In genomic region chr7:12687213-12688171, GRCh38 we compare ENCODE assay signal across 8 cellular contexts. TPM values are rescaled to one million over a fixed set of nuclear protein-coding genes. Genes with fewer than 3 reads are reported as not detected.
DNase-seq lines count a peak whose midpoint lies in the region; ATAC-seq, FAIRE-seq and TF ChIP-seq lines count a peak whose summit lies in the region.

Gene ARL4A, plus strand, starts transcription at chr7:12687633. Its CDS starts 622 bp downstream, at chr7:12688255.

- peaks cover 26% of the 10 kb centered on the region for H3K4me1 Mint-ChIP-seq in T-helper 1 cell treated with Interleukin-12 subunit alpha and Interleukin-12 subunit beta and Interleukin-4 antibody, amounts not matched to agents 30 μg/mL and 1 μg/mL, for 36 hours (ENCODE audit: low read depth)

- H3K27ac ChIP-seq in heart right ventricle (peak within 1 kb of the TSS; percentile 51 to 92 (median 90)), transverse colon (peak within 1 kb of the TSS; percentile 95 to 99 (median 96))

- H3K4me3 ChIP-seq in heart right ventricle (peak within 1 kb of the TSS; percentile 74 to 99 (median 90)), transverse colon (peak within 1 kb of the TSS; percentile 72 to 93 (median 90))

- TF ChIP-seq POLR2A in GM12891 (IDR thresholded peaks at IDR 0.05; ENCODE audit: low read depth, low read length) = no peak
- peak; percentile 99 for TF ChIP-seq POLR2A in transverse colon (IDR thresholded peaks at IDR 0.05)

- H3K4me3 Mint-ChIP-seq in T-helper 1 cell treated with Interleukin-12 subunit alpha and Interleukin-12 subunit beta and Interleukin-4 antibody, amounts not matched to agents 30 μg/mL and 1 μg/mL, for 36 hours = peak within 1 kb of the TSS; percentile 99

- TF ChIP-seq CTCF in heart right ventricle (IDR thresholded peaks at IDR 0.05) (peak in 7 of 9 donors; percentile 27 to 72 (median 57)), transverse colon (IDR thresholded peaks at IDR 0.05) (peak in 2 of 5 experiments; percentile 14 to 35)

- H3K36me3 Mint-ChIP-seq in T-helper 1 cell treated with Interleukin-12 subunit alpha and Interleukin-12 subunit beta and Interleukin-4 antibody, amounts not matched to agents 30 μg/mL and 1 μg/mL, for 36 hours (ENCODE audit: low read depth) = peaks cover 5% of the 10 kb centered on the region

- peak; percentile 74 for FAIRE-seq in GM12891 (lab: Jason Lieb, UNC)

- no peaks in the 10 kb centered on the region for H3K27me3 Mint-ChIP-seq in T-helper 1 cell treated with Interleukin-12 subunit alpha and Interleukin-12 subunit beta and Interleukin-4 antibody, amounts not matched to agents 30 μg/mL and 1 μg/mL, for 36 hours (ENCODE audit: low read depth)

- H3K4me1 ChIP-seq in heart right ventricle (peaks cover 0 to 44% (median 21%) of the 10 kb centered on the region in 9 donors), transverse colon (peaks cover 0 to 28% (median 10%) of the 10 kb centered on the region in 4 donors)

- H3K36me3 ChIP-seq in heart right ventricle (no peaks in the 10 kb centered on the region), transverse colon (no peaks in the 10 kb centered on the region)

- H3K9me3 ChIP-seq in heart right ventricle (no peaks in the 10 kb centered on the region), transverse colon (no peaks in the 10 kb centered on the region)

- H3K27ac Mint-ChIP-seq in T-helper 1 cell treated with Interleukin-12 subunit alpha and Interleukin-12 subunit beta and Interleukin-4 antibody, amounts not matched to agents 30 μg/mL and 1 μg/mL, for 36 hours = peak within 1 kb of the TSS; percentile 94

- H3K27me3 ChIP-seq in heart right ventricle = no peaks in the 10 kb centered on the region
- no peaks in the 10 kb centered on the region for H3K27me3 ChIP-seq in transverse colon

- in situ Hi-C loops in transverse colon (cut with MboI; ENCODE audit: low pct_ligation_motif_present in 1 of 4, low pct_unique_long_range_greater_than_20kb in 1 of 4, low sequenced_read_pairs in 3 of 4) = loop anchor here in 2 of 4 donors (10.0 kb wide), 1 partner anchor 577 kb away; no protein-coding TSS in a partner anchor

- TF ChIP-seq EP300 in transverse colon (IDR thresholded peaks at IDR 0.05; ENCODE audit: low read depth) = no peak

- 1 to 2% methylated on average over 48 to 51 of the region's 51 CpGs for WGBS in heart right ventricle, 2 donors
- WGBS in transverse colon (ENCODE audit: low coverage in 1 of 2), 2 donors = 4 to 16% methylated on average over 12 to 43 of the region's 51 CpGs

- intact Hi-C loops in heart right ventricle (cut with DNase I) = loop anchor here in 9 of 10 donors (1.0 to 10.0 kb wide), 15 partner anchors 40 to 577 kb away; no protein-coding TSS in a partner anchor
- intact Hi-C loops in transverse colon (cut with DNase I; ENCODE audit: low total_unique reads) = no loop called here

- no peaks in the 10 kb centered on the region for H3K9me3 Mint-ChIP-seq in T-helper 1 cell treated with Interleukin-12 subunit alpha and Interleukin-12 subunit beta and Interleukin-4 antibody, amounts not matched to agents 30 μg/mL and 1 μg/mL, for 36 hours

- peak; percentile 45 for DNase-seq in GM12891 (ENCODE audit: insufficient read length, low spot score)
- peak; percentile 99 for DNase-seq in NCI-H1436 (lab: John Stamatoyannopoulos, UW)
- peak; percentile 98 for DNase-seq in amniotic stem cell (lab: John Stamatoyannopoulos, UW)
- DNase-seq in heart right ventricle = peak; percentile 97 to 100
- DNase-seq in pons (ENCODE audit: low spot score) = peak; percentile 99
- DNase-seq in transverse colon = peak; percentile 99

- peak; percentile 87 for ATAC-seq in HG02798 (IDR thresholded peaks at IDR 0.05; ENCODE audit: poor library complexity, unreplicated experiment)
- ATAC-seq in heart right ventricle = peak; percentile 95 to 98 (median 98)

TF ChIP-seq in GM12891, 5 proteins besides CTCF, POLR2A, EP300 and RAD21:
- TF ChIP-seq PAX5 (IDR thresholded peaks at IDR 0.05; ENCODE audit: insufficient read depth, low read length, severe bottlenecking) = no peak
- no peak for TF ChIP-seq SPI1 (IDR thresholded peaks at IDR 0.05; ENCODE audit: low read depth, low read length)
- no peak for TF ChIP-seq TAF1 (IDR thresholded peaks at IDR 0.05; ENCODE audit: low read depth, low read length)
- no peak for TF ChIP-seq POU2F2 (IDR thresholded peaks at IDR 0.05; ENCODE audit: low read depth, low read length)
- no peak for TF ChIP-seq POLR2AphosphoS5 (IDR thresholded peaks at IDR 0.05; ENCODE audit: low read depth, low read length)

RNA-seq across cellular contexts. Expression of gene ARL4A, which starts in this region (rescaled TPM):
- 0.69 TPM for polyA plus RNA-seq in GM12891 (2012; ENCODE audit: low read depth, missing spikeins)
- total RNA-seq in heart right ventricle (10 to 100 TPM in 8 of 10 donors, 1 to 10 TPM in 2; 6.9 to 21.4 (median 12.9) TPM), transverse colon (100 to 1,000 TPM in 1 of 4 donors, 10 to 100 TPM in 3; 10.5 to 135 (median 74.9) TPM)
- polyA plus RNA-seq in heart right ventricle = 10 to 100 TPM; 11.5 to 19.9 TPM

Comparison
In these comparisons a context has a peak if more than half of its experiments do, and no peak if none do; other contexts are left out.
1. Peak in every context shown above with its lines: DNase-seq, ATAC-seq, H3K4me3 ChIP-seq and H3K27ac ChIP-seq.
2. DNase-seq: peak in every context shown above with its lines; median percentile 99 in NCI-H1436; 99 in pons; 99 in transverse colon; 98 in heart right ventricle; 98 in amniotic stem cell; 45 in GM12891.